In the genomic region with DNA sequence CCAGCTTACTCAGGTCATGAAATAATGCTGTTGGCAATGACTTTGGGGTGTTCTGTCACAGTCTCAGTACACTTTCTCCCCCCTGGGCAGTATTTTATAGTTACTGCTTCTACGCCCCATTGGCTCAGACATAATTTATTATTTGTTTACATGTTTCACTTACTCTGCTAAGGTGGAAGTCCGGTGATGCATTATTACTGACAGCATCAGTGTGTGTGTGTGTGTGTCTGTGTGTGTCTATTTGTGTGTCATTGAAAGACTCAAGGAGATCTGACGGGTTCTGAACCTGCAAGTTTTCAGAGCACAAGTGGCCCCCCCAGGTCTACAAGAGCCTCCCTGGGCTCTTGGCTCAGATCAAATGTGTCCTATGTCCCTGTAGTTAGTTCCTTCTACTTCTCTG, we compare ENCODE assay signal across 2 cellular contexts.
TF ChIP-seq lines count a peak whose summit lies in the region.

No MANE protein-coding gene starts in this region.

TF ChIP-seq in IMR-90, 13 proteins besides CTCF, POLR2A, EP300 and RAD21:
- TF ChIP-seq, protein P1, sequence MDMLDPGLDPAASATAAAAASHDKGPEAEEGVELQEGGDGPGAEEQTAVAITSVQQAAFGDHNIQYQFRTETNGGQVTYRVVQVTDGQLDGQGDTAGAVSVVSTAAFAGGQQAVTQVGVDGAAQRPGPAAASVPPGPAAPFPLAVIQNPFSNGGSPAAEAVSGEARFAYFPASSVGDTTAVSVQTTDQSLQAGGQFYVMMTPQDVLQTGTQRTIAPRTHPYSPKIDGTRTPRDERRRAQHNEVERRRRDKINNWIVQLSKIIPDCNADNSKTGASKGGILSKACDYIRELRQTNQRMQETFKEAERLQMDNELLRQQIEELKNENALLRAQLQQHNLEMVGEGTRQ (IDR thresholded peaks at IDR 0.05; ENCODE audit: low read depth, low read length) = no peak
- TF ChIP-seq MAFK (IDR thresholded peaks at IDR 0.05; ENCODE audit: low read depth, low read length) (no peak), MAZ (IDR thresholded peaks at IDR 0.05; ENCODE audit: borderline replicate concordance, low read depth, low read length) (no peak), FOS (IDR thresholded peaks at IDR 0.05; ENCODE audit: low read depth, low read length) (no peak), NFE2L2 (IDR thresholded peaks at IDR 0.05; ENCODE audit: low read depth, low read length) (no peak), RCOR1 (IDR thresholded peaks at IDR 0.05; ENCODE audit: insufficient replicate concordance, low read length) (no peak), CEBPB (IDR thresholded peaks at IDR 0.05; ENCODE audit: low read depth, low read length) (no peak), RFX5 (IDR thresholded peaks at IDR 0.05; ENCODE audit: low read depth, low read length) (no peak), SMC3 (IDR thresholded peaks at IDR 0.05; ENCODE audit: low read depth, low read length) (no peak), BHLHE40 (IDR thresholded peaks at IDR 0.05; ENCODE audit: low read depth, low read length) (no peak), CHD1 (IDR thresholded peaks at IDR 0.05; ENCODE audit: low read depth, low read length) (no peak), MXI1 (IDR thresholded peaks at IDR 0.05; ENCODE audit: borderline replicate concordance, low read depth, low read length) (no peak)
- TF ChIP-seq, protein P2, sequence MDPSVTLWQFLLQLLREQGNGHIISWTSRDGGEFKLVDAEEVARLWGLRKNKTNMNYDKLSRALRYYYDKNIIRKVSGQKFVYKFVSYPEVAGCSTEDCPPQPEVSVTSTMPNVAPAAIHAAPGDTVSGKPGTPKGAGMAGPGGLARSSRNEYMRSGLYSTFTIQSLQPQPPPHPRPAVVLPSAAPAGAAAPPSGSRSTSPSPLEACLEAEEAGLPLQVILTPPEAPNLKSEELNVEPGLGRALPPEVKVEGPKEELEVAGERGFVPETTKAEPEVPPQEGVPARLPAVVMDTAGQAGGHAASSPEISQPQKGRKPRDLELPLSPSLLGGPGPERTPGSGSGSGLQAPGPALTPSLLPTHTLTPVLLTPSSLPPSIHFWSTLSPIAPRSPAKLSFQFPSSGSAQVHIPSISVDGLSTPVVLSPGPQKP (IDR thresholded peaks at IDR 0.05; ENCODE audit: borderline replicate concordance, low read depth, low read length) = no peak

TF ChIP-seq in H1, 55 proteins besides CTCF, POLR2A, EP300 and RAD21:
- TF ChIP-seq NRF1 (IDR thresholded peaks at IDR 0.05; ENCODE audit: low read depth, low read length) (no peak), KDM4A (IDR thresholded peaks at IDR 0.05; ENCODE audit: low read depth, low read length, severe bottlenecking) (no peak), EZH2 (IDR thresholded peaks at IDR 0.05; ENCODE audit: low read depth, low read length, severe bottlenecking) (no peak), SP4 (IDR thresholded peaks at IDR 0.05; ENCODE audit: low read length) (no peak), SP2 (IDR thresholded peaks at IDR 0.05; ENCODE audit: low read length) (no peak), CEBPB (IDR thresholded peaks at IDR 0.05; ENCODE audit: low read depth, low read length) (no peak), SIX5 (IDR thresholded peaks at IDR 0.05; ENCODE audit: low read depth, low read length) (no peak), FOSL1 (IDR thresholded peaks at IDR 0.05; ENCODE audit: insufficient read depth, low read depth, low read length) (no peak), ZNF274 (IDR thresholded peaks at IDR 0.05; ENCODE audit: borderline replicate concordance, extremely low read depth, low read length) (no peak), SP1 (IDR thresholded peaks at IDR 0.05; ENCODE audit: low read depth, low read length) (no peak), SIRT6 (IDR thresholded peaks at IDR 0.05; ENCODE audit: low read length) (no peak), CBX5 (IDR thresholded peaks at IDR 0.05; ENCODE audit: low read depth, low read length) (no peak), EGR1 (IDR thresholded peaks at IDR 0.05; ENCODE audit: borderline replicate concordance, low read depth, low read length) (no peak), RBBP5 (IDR thresholded peaks at IDR 0.05; ENCODE audit: borderline replicate concordance, low read depth, low read length) (no peak), CTBP2 (IDR thresholded peaks at IDR 0.05; ENCODE audit: borderline replicate concordance, insufficient read depth, insufficient read length, low read length) (no peak)
- TF ChIP-seq, protein P3, sequence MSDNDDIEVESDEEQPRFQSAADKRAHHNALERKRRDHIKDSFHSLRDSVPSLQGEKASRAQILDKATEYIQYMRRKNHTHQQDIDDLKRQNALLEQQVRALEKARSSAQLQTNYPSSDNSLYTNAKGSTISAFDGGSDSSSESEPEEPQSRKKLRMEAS (IDR thresholded peaks at IDR 0.05) = no peak
